In genomic region chr1:233290609-233291008, GRCh38 we compare ENCODE assay signal across 12 cellular contexts.
"Had no signal": no experiment of that assay in that cellular context is flagged by ENCODE, and none has a peak within 500 bp of the region (broad histone marks: within the 10 kb centered on the region; RNA-seq: fewer than 3 reads in every experiment).

No MANE protein-coding gene starts in this region.

- H3K4me3 ChIP-seq: ascending aorta, heart right ventricle, left ventricle myocardium inferior, neural progenitor cell, thyroid gland had no signal

- H3K27ac Mint-ChIP-seq: activated CD4-positive, alpha-beta memory T cell treated with anti-CD3 and anti-CD28 coated beads for 36 hours; neural progenitor cell; stimulated activated effector memory CD8-positive, alpha-beta T cell treated with anti-CD3 and anti-CD28 coated beads, Interleukin-12 subunit alpha, Interleukin-12 subunit beta, amount 100 ng/mL, for 72 hours had no signal

- H3K27me3 ChIP-seq: ascending aorta, neural progenitor cell, thyroid gland had no signal

- H3K4me1 ChIP-seq: ascending aorta, parathyroid adenoma, thyroid gland had no signal

- H3K9me3 ChIP-seq: ascending aorta, heart right ventricle, left ventricle myocardium inferior, thyroid gland had no signal

- H3K4me3 Mint-ChIP-seq: activated CD4-positive, alpha-beta memory T cell treated with anti-CD3 and anti-CD28 coated beads for 36 hours; neural progenitor cell; stimulated activated effector memory CD8-positive, alpha-beta T cell treated with anti-CD3 and anti-CD28 coated beads, Interleukin-12 subunit alpha, Interleukin-12 subunit beta, amount 100 ng/mL, for 72 hours had no signal

- H3K36me3 ChIP-seq: ascending aorta, heart right ventricle, left ventricle myocardium inferior, neural progenitor cell, thyroid gland had no signal

- H3K9ac ChIP-seq: neural progenitor cell, parathyroid adenoma had no signal

- H3K9me3 Mint-ChIP-seq: activated CD4-positive, alpha-beta memory T cell treated with anti-CD3 and anti-CD28 coated beads for 36 hours; neural progenitor cell; stimulated activated effector memory CD8-positive, alpha-beta T cell treated with anti-CD3 and anti-CD28 coated beads, Interleukin-12 subunit alpha, Interleukin-12 subunit beta, amount 100 ng/mL, for 72 hours had no signal

- H3K27me3 Mint-ChIP-seq: activated CD4-positive, alpha-beta memory T cell treated with anti-CD3 and anti-CD28 coated beads for 36 hours had no signal

- H3K27ac ChIP-seq: ascending aorta, left ventricle myocardium inferior, neural progenitor cell, parathyroid adenoma, thyroid gland had no signal

- ATAC-seq: right cardiac atrium; stimulated activated effector memory CD8-positive, alpha-beta T cell treated with anti-CD3 and anti-CD28 coated beads, Interleukin-12 subunit alpha, Interleukin-12 subunit beta, amount 100 ng/mL, for 72 hours had no signal

- DNase-seq: activated CD4-positive, alpha-beta memory T cell treated with anti-CD3 and anti-CD28 coated beads for 36 hours; foreskin melanocyte; heart right ventricle; kidney; left ventricle myocardium inferior; right cardiac atrium; small intestine; thyroid gland had no signal
